ENCODE assay signal across 21 cellular contexts in genomic region chr10:24035761-24036160, GRCh38.
DNase-seq lines count a peak whose midpoint lies in the region; ATAC-seq, FAIRE-seq and TF ChIP-seq lines count a peak whose summit lies in the region.
"Had no signal": no experiment of that assay in that cellular context is flagged by ENCODE, and none has a peak within 500 bp of the region (broad histone marks: within the 10 kb centered on the region; RNA-seq: fewer than 3 reads in every experiment).

No MANE protein-coding gene starts in this region.

- no peak for FAIRE-seq in GM12878 (lab: Jason Lieb, UNC)
- FAIRE-seq: GM12892, H1 had no signal

- DNase-seq in GM23338 (ENCODE audit: low spot score) (no peak), GM12878 (ENCODE audit: low read depth, low spot score) (no peak), mesothelial cell of epicardium (ENCODE audit: low spot score in 2 of 2, unreplicated experiment in 2 of 2) (no peak), neural progenitor cell (ENCODE audit: low spot score) (no peak), Kasumi-1 (lab: John Stamatoyannopoulos, UW) (no peak), HK-2 (ENCODE audit: unreplicated experiment) (no peak), superior temporal gyrus (ENCODE audit: extremely low spot score) (no peak)
- no peak for DNase-seq in stimulated activated naive CD8-positive, alpha-beta T cell treated with anti-CD3 and anti-CD28 coated beads, Interleukin-15, Interleukin-2, amounts not matched to agents 100 U/mL and 50 U/mL, for 24 hours
- DNase-seq: Caco-2; CD4-positive, CD25-positive, alpha-beta regulatory T cell; CD8-positive, alpha-beta T cell; DMS153; DMS79 treated with DMSO at 0.1 percent for 48 hours; GF-D8; H7; HCEC 1CT had no signal

- WGBS in GM12878 (ENCODE audit: insufficient coverage, insufficient replicate concordance, low lambda C conversion rate, missing lambda C conversion rate): 43% methylated on average over 4 of the region's 4 CpGs

- H3K36me3 ChIP-seq in GM23338 (ENCODE audit: insufficient read depth) (no peaks in the 10 kb centered on the region), GM12878 (ENCODE audit: control insufficient read depth in 2 of 2, insufficient read depth in 2 of 2, low read length in 1 of 2) (no peaks in the 10 kb centered on the region), neural progenitor cell (no peaks in the 10 kb centered on the region)
- H3K36me3 ChIP-seq: BLaER1 had no signal

- TF ChIP-seq EP300 in GM12878 (IDR thresholded peaks at IDR 0.05; ENCODE audit: borderline replicate concordance in 1 of 2, control insufficient read depth in 1 of 2, low read depth in 2 of 2, low read length in 2 of 2): no peak

- no peak for ATAC-seq in GM23338
- no peak for ATAC-seq in GM12878
- no peak for ATAC-seq in stimulated activated naive CD8-positive, alpha-beta T cell treated with anti-CD3 and anti-CD28 coated beads, Interleukin-15, Interleukin-2, amounts not matched to agents 100 U/mL and 50 U/mL, for 24 hours
- ATAC-seq: CD8-positive, alpha-beta T cell had no signal

- H3K4me2 ChIP-seq in GM23338 (no peak overlapping the region), GM12878 (ENCODE audit: control insufficient read depth, insufficient read depth) (no peak overlapping the region), neural progenitor cell (no peak overlapping the region)
- H3K4me2 ChIP-seq: BLaER1 had no signal

- TF ChIP-seq CTCF in GM23338 (conservative IDR thresholded peaks at IDR 0.05; ENCODE audit: low read depth in 2 of 2) (no peak), GM12878 (IDR thresholded peaks at IDR 0.05 in 2 of 3, conservative IDR thresholded peaks at IDR 0.05 in 1 of 3; ENCODE audit: control insufficient read depth in 2 of 3, extremely low read depth in 1 of 3, insufficient read depth in 1 of 3, low read depth in 3 of 3, low read length in 3 of 3) (no peak), mesothelial cell of epicardium (IDR thresholded peaks at IDR 0.05; ENCODE audit: unreplicated experiment) (no peak), neural progenitor cell (IDR thresholded peaks at IDR 0.05) (no peak)

- H3K79me2 ChIP-seq in GM23338 (replicated peaks; ENCODE audit: insufficient read depth) (no peaks in the 10 kb centered on the region), GM12878 (ENCODE audit: control insufficient read depth, insufficient read depth, low read length) (no peaks in the 10 kb centered on the region), neural progenitor cell (ENCODE audit: low read depth) (no peaks in the 10 kb centered on the region)

- H3K4me1 ChIP-seq in GM23338 (ENCODE audit: insufficient read depth) (no peaks in the 10 kb centered on the region), GM12878 (ENCODE audit: control insufficient read depth, insufficient read depth, low read length) (no peaks in the 10 kb centered on the region), neural progenitor cell (no peaks in the 10 kb centered on the region)
- H3K4me1 ChIP-seq: Caco-2 had no signal

- SMC1A ChIA-PET in GM12878 (lab: Charles Lee; ENCODE audit: uncharacterized antibody, unreplicated experiment): no interaction called here

- CTCF ChIA-PET in GM12878 (lab: Yijun Ruan, JAX): interaction anchor here (1.2 kb wide), 1 partner anchor 12 kb away, joined by 3 read pairs; no protein-coding TSS in a partner anchor

- H3K27me3 Mint-ChIP-seq in GM23338 (ENCODE audit: insufficient read depth, low read depth, poor library complexity): peaks cover 5% of the 10 kb centered on the region
- no peaks in the 10 kb centered on the region for H3K27me3 Mint-ChIP-seq in mesothelial cell of epicardium (ENCODE audit: low read depth)
- H3K27me3 Mint-ChIP-seq in neural progenitor cell (ENCODE audit: insufficient read depth, low read depth): no peaks in the 10 kb centered on the region
- H3K27me3 Mint-ChIP-seq: B cell; CD4-positive, CD25-positive, alpha-beta regulatory T cell had no signal

- RAD21 ChIA-PET in GM12878 (lab: Charles Lee; ENCODE audit: unreplicated experiment): no interaction called here

- no peak overlapping the region for H3K4me3 Mint-ChIP-seq in GM23338
- H3K4me3 Mint-ChIP-seq in mesothelial cell of epicardium: no peak overlapping the region
- H3K4me3 Mint-ChIP-seq in neural progenitor cell: no peak overlapping the region
- H3K4me3 Mint-ChIP-seq: B cell; CD4-positive, CD25-positive, alpha-beta regulatory T cell; CD8-positive, alpha-beta T cell had no signal

- BruUV-seq in GM12878 (replicated peaks; lab: Mats Ljungman, UMichigan): no TSS peak

- no peaks in the 10 kb centered on the region for H3K27me3 ChIP-seq in GM23338 (ENCODE audit: insufficient read depth)
- no peaks in the 10 kb centered on the region for H3K27me3 ChIP-seq in GM12878 (replicated peaks in 1 of 2; ENCODE audit: control insufficient read depth in 2 of 2, insufficient read depth in 2 of 2, low read length in 1 of 2)
- H3K27me3 ChIP-seq in neural progenitor cell: no peaks in the 10 kb centered on the region
- H3K27me3 ChIP-seq: BLaER1 had no signal

- no peak overlapping the region for H3K27ac ChIP-seq in GM23338 (ENCODE audit: low read depth)
- H3K27ac ChIP-seq in GM12878 (ENCODE audit: control insufficient read depth, insufficient read depth): no peak overlapping the region
- no peak overlapping the region for H3K27ac ChIP-seq in neural progenitor cell
- H3K27ac ChIP-seq: BLaER1, C4-2B had no signal

- no peaks in the 10 kb centered on the region for H3K9me2 ChIP-seq in GM23338 (ENCODE audit: insufficient read depth)

- H4K20me1 ChIP-seq in GM23338 (replicated peaks; ENCODE audit: insufficient read depth) (no peaks in the 10 kb centered on the region), GM12878 (ENCODE audit: control insufficient read depth, insufficient read depth) (no peaks in the 10 kb centered on the region), neural progenitor cell (ENCODE audit: low read depth) (no peaks in the 10 kb centered on the region)
- H4K20me1 ChIP-seq: BLaER1 had no signal

- intact Hi-C loops in GM12878 (cut with micrococcal nuclease; ENCODE audit: unreplicated experiment): no loop called here

- no peak for TF ChIP-seq POLR2A in GM12878 (IDR thresholded peaks at IDR 0.05; ENCODE audit: low read depth, low read length)

- H3K4me3 ChIP-seq in GM23338 (no peak overlapping the region), GM12878 (no peak overlapping the region), neural progenitor cell (no peak overlapping the region)
- H3K4me3 ChIP-seq: BLaER1 had no signal

- no peaks in the 10 kb centered on the region for H3K9me3 ChIP-seq in GM12878 (replicated peaks; ENCODE audit: control insufficient read depth, insufficient read depth, low read length)
- no peaks in the 10 kb centered on the region for H3K9me3 ChIP-seq in neural progenitor cell (ENCODE audit: low read depth)
- H3K9me3 ChIP-seq: BLaER1, Caco-2 had no signal

- in situ Hi-C loops in GM12878 (cut with MboI): no loop called here

- H3K27ac Mint-ChIP-seq in GM23338 (no peak overlapping the region), mesothelial cell of epicardium (peak overlapping the region; percentile 93), neural progenitor cell (peak overlapping the region; percentile 78)
- H3K27ac Mint-ChIP-seq: B cell; CD4-positive, CD25-positive, alpha-beta regulatory T cell; CD8-positive, alpha-beta T cell had no signal

- no peaks in the 10 kb centered on the region for H3K36me3 Mint-ChIP-seq in GM23338 (ENCODE audit: low read depth)
- H3K36me3 Mint-ChIP-seq in mesothelial cell of epicardium: peaks cover 7% of the 10 kb centered on the region
- H3K36me3 Mint-ChIP-seq in neural progenitor cell: no peaks in the 10 kb centered on the region
- H3K36me3 Mint-ChIP-seq: CD4-positive, CD25-positive, alpha-beta regulatory T cell; CD8-positive, alpha-beta T cell had no signal

- H2AFZ ChIP-seq in GM23338 (peak overlapping the region; percentile 32; the same call in 1 of the 2 replicates), GM12878 (ENCODE audit: control insufficient read depth, low read depth, low read length) (no peak overlapping the region), neural progenitor cell (replicated peaks) (no peak overlapping the region)

- H3K9me3 Mint-ChIP-seq in GM23338: no peaks in the 10 kb centered on the region
- H3K9me3 Mint-ChIP-seq in mesothelial cell of epicardium: peaks cover 7% of the 10 kb centered on the region
- H3K9me3 Mint-ChIP-seq in neural progenitor cell: no peaks in the 10 kb centered on the region
- H3K9me3 Mint-ChIP-seq: CD8-positive, alpha-beta T cell had no signal

- H3K9ac ChIP-seq in GM12878 (ENCODE audit: control insufficient read depth, insufficient read depth, low read length) (no peak overlapping the region), neural progenitor cell (no peak overlapping the region)
- H3K9ac ChIP-seq: BLaER1 had no signal

- H3K4me1 Mint-ChIP-seq in GM23338 (peaks cover 3% of the 10 kb centered on the region; the same call in 2 of the 3 replicates), mesothelial cell of epicardium (peaks cover 34% of the 10 kb centered on the region), neural progenitor cell (peaks cover 5% of the 10 kb centered on the region)
- H3K4me1 Mint-ChIP-seq: B cell had no signal

- TF ChIP-seq RAD21 in GM12878 (IDR thresholded peaks at IDR 0.05; ENCODE audit: insufficient read depth, low read depth, low read length): no peak

- H3F3A ChIP-seq in GM23338 (replicated peaks; ENCODE audit: low read depth) (no peaks in the 10 kb centered on the region), neural progenitor cell (ENCODE audit: low read depth) (no peaks in the 10 kb centered on the region)

- POLR2A ChIA-PET in GM12878 (lab: Charles Lee): no interaction called here

TF ChIP-seq in GM23338, 12 proteins besides CTCF, POLR2A, EP300 and RAD21 (continues in another document):
- TF ChIP-seq EZH2 (IDR thresholded peaks at IDR 0.05; ENCODE audit: low read depth, unreplicated experiment) (no peak), EZH2phosphoT487 (IDR thresholded peaks at IDR 0.05; ENCODE audit: unreplicated experiment) (no peak), ZNF114 (CRISPR knock-in tag; IDR thresholded peaks at IDR 0.05) (no peak)

TF ChIP-seq in GM12878, 131 proteins besides CTCF, POLR2A, EP300 and RAD21:
- TF ChIP-seq ZSCAN29 (IDR thresholded peaks at IDR 0.05) (no peak), PAX5 (IDR thresholded peaks at IDR 0.05; ENCODE audit: borderline replicate concordance, low read depth, low read length) (0 out of 2 replicates have a peak, but pooled peaks have one; percentile 24)
TF ChIP-seq in GM12878: peak in this region for 1.
